23 cellular contexts compared by ENCODE assay signal in genomic region chr12:68269727-68270126, GRCh38. TPM values are rescaled to one million over a fixed set of nuclear protein-coding genes. Genes with fewer than 3 reads are reported as not detected.
DNase-seq lines count a peak whose midpoint lies in the region; ATAC-seq and TF ChIP-seq lines count a peak whose summit lies in the region.
"Had no signal": no experiment of that assay in that cellular context is flagged by ENCODE, and none has a peak within 500 bp of the region (broad histone marks: within the 10 kb centered on the region; RNA-seq: fewer than 3 reads in every experiment).

No MANE protein-coding gene starts in this region.

- CTCF ChIA-PET in activated naive CD4-positive, alpha-beta T cell treated with anti-CD3 and anti-CD28 coated beads, Interleukin-2, amount 10 ng/mL, durations not matched to agents 7 days and 5 days (lab: Charles Lee): no interaction called here
- CTCF ChIA-PET in Calu3 (lab: Charles Lee): interaction anchor here (0.7 kb wide), 1 partner anchor 775 kb away, joined by 5 read pairs; no protein-coding TSS in a partner anchor

- no peak overlapping the region for H3K27ac ChIP-seq in GM23338 (ENCODE audit: low read depth)
- H3K27ac ChIP-seq: C4-2B, RWPE1 had no signal

- peak overlapping the region; percentile 40 for H3K27ac Mint-ChIP-seq in activated naive CD4-positive, alpha-beta T cell treated with anti-CD3 and anti-CD28 coated beads, Interleukin-2, amount 10 ng/mL, durations not matched to agents 7 days and 5 days
- peak overlapping the region; percentile 85 for H3K27ac Mint-ChIP-seq in activated T-helper 1 cell treated with anti-CD3 and anti-CD28 coated beads, Interleukin-12 subunit alpha, Interleukin-12 subunit beta, Interleukin-2, Interleukin-4 antibody, amounts not matched to agents 30 ng/mL and 10 ng/mL and 1 ng/mL, durations not matched to agents 14 hours and 24 hours and 36 hours
- H3K27ac Mint-ChIP-seq in chondrocyte (ENCODE audit: unreplicated experiment) (peak overlapping the region; percentile 97), GM23338 (no peak overlapping the region), Calu3 (ENCODE audit: unreplicated experiment) (no peak overlapping the region)
- peak overlapping the region; percentile 32 for H3K27ac Mint-ChIP-seq in stimulated activated naive CD8-positive, alpha-beta T cell treated with anti-CD3 and anti-CD28 coated beads, Interleukin-15, Interleukin-2, amounts not matched to agents 100 ng/mL and 50 ng/mL, for 24 hours
- H3K27ac Mint-ChIP-seq: IgD-negative memory B cell had no signal

- no peaks in the 10 kb centered on the region for H3K4me1 ChIP-seq in GM23338 (ENCODE audit: insufficient read depth)
- H3K4me1 ChIP-seq: HAP-1 had no signal

- ATAC-seq in GM23338: no peak
- ATAC-seq: PC-3 had no signal

- H3K36me3 ChIP-seq in GM23338 (ENCODE audit: insufficient read depth): no peaks in the 10 kb centered on the region
- H3K36me3 ChIP-seq: HAP-1 had no signal

- H3K4me1 Mint-ChIP-seq in activated naive CD4-positive, alpha-beta T cell treated with anti-CD3 and anti-CD28 coated beads, Interleukin-2, amount 10 ng/mL, durations not matched to agents 7 days and 5 days: peaks cover 10% of the 10 kb centered on the region
- H3K4me1 Mint-ChIP-seq in activated T-helper 1 cell treated with anti-CD3 and anti-CD28 coated beads, Interleukin-12 subunit alpha, Interleukin-12 subunit beta, Interleukin-2, Interleukin-4 antibody, amounts not matched to agents 30 ng/mL and 10 ng/mL and 1 ng/mL, durations not matched to agents 14 hours and 24 hours and 36 hours (ENCODE audit: low read depth): peaks cover 56% of the 10 kb centered on the region
- H3K4me1 Mint-ChIP-seq in chondrocyte (ENCODE audit: low read depth) (peaks cover 63% of the 10 kb centered on the region), GM23338 (no peaks in the 10 kb centered on the region), Calu3 (ENCODE audit: low read depth, unreplicated experiment) (no peaks in the 10 kb centered on the region)
- peaks cover 49% of the 10 kb centered on the region for H3K4me1 Mint-ChIP-seq in stimulated activated naive CD8-positive, alpha-beta T cell treated with anti-CD3 and anti-CD28 coated beads, Interleukin-15, Interleukin-2, amounts not matched to agents 100 ng/mL and 50 ng/mL, for 24 hours (ENCODE audit: low read depth)

- no peak overlapping the region for H3K4me3 ChIP-seq in GM23338
- H3K4me3 ChIP-seq: HAP-1 had no signal

- H3K4me3 Mint-ChIP-seq in activated naive CD4-positive, alpha-beta T cell treated with anti-CD3 and anti-CD28 coated beads, Interleukin-2, amount 10 ng/mL, durations not matched to agents 7 days and 5 days: no peak overlapping the region
- peak overlapping the region; percentile 6 for H3K4me3 Mint-ChIP-seq in activated T-helper 1 cell treated with anti-CD3 and anti-CD28 coated beads, Interleukin-12 subunit alpha, Interleukin-12 subunit beta, Interleukin-2, Interleukin-4 antibody, amounts not matched to agents 30 ng/mL and 10 ng/mL and 1 ng/mL, durations not matched to agents 14 hours and 24 hours and 36 hours
- H3K4me3 Mint-ChIP-seq in chondrocyte (ENCODE audit: unreplicated experiment) (no peak overlapping the region), GM23338 (no peak overlapping the region), Calu3 (ENCODE audit: low read depth, unreplicated experiment) (no peak overlapping the region)
- no peak overlapping the region for H3K4me3 Mint-ChIP-seq in stimulated activated naive CD8-positive, alpha-beta T cell treated with anti-CD3 and anti-CD28 coated beads, Interleukin-15, Interleukin-2, amounts not matched to agents 100 ng/mL and 50 ng/mL, for 24 hours

- peaks cover 10% of the 10 kb centered on the region for H3K27me3 Mint-ChIP-seq in activated naive CD4-positive, alpha-beta T cell treated with anti-CD3 and anti-CD28 coated beads, Interleukin-2, amount 10 ng/mL, durations not matched to agents 7 days and 5 days
- H3K27me3 Mint-ChIP-seq in activated T-helper 1 cell treated with anti-CD3 and anti-CD28 coated beads, Interleukin-12 subunit alpha, Interleukin-12 subunit beta, Interleukin-2, Interleukin-4 antibody, amounts not matched to agents 30 ng/mL and 10 ng/mL and 1 ng/mL, durations not matched to agents 14 hours and 24 hours and 36 hours (ENCODE audit: insufficient read depth): no peaks in the 10 kb centered on the region
- H3K27me3 Mint-ChIP-seq in chondrocyte (ENCODE audit: low read depth) (no peaks in the 10 kb centered on the region), GM23338 (ENCODE audit: insufficient read depth, low read depth, poor library complexity) (no peaks in the 10 kb centered on the region), Calu3 (ENCODE audit: unreplicated experiment) (peaks cover 35% of the 10 kb centered on the region)
- peaks cover 22% of the 10 kb centered on the region for H3K27me3 Mint-ChIP-seq in stimulated activated naive CD8-positive, alpha-beta T cell treated with anti-CD3 and anti-CD28 coated beads, Interleukin-15, Interleukin-2, amounts not matched to agents 100 ng/mL and 50 ng/mL, for 24 hours
- H3K27me3 Mint-ChIP-seq: IgD-negative memory B cell had no signal

- no peaks in the 10 kb centered on the region for H3K9me3 Mint-ChIP-seq in activated naive CD4-positive, alpha-beta T cell treated with anti-CD3 and anti-CD28 coated beads, Interleukin-2, amount 10 ng/mL, durations not matched to agents 7 days and 5 days
- peaks cover 3% of the 10 kb centered on the region for H3K9me3 Mint-ChIP-seq in activated T-helper 1 cell treated with anti-CD3 and anti-CD28 coated beads, Interleukin-12 subunit alpha, Interleukin-12 subunit beta, Interleukin-2, Interleukin-4 antibody, amounts not matched to agents 30 ng/mL and 10 ng/mL and 1 ng/mL, durations not matched to agents 14 hours and 24 hours and 36 hours
- H3K9me3 Mint-ChIP-seq in chondrocyte (ENCODE audit: low read depth) (no peaks in the 10 kb centered on the region), GM23338 (no peaks in the 10 kb centered on the region), Calu3 (ENCODE audit: low read depth, unreplicated experiment) (no peaks in the 10 kb centered on the region)
- no peaks in the 10 kb centered on the region for H3K9me3 Mint-ChIP-seq in stimulated activated naive CD8-positive, alpha-beta T cell treated with anti-CD3 and anti-CD28 coated beads, Interleukin-15, Interleukin-2, amounts not matched to agents 100 ng/mL and 50 ng/mL, for 24 hours

- no TSS peak for BruUV-seq in Calu3 (replicated peaks; lab: Mats Ljungman, UMichigan)

- no peaks in the 10 kb centered on the region for H4K20me1 ChIP-seq in GM23338 (replicated peaks; ENCODE audit: insufficient read depth)

- no peak for DNase-seq in activated naive CD4-positive, alpha-beta T cell treated with anti-CD3 and anti-CD28 coated beads, Interleukin-2, amount 10 ng/mL, durations not matched to agents 7 days and 5 days
- no peak for DNase-seq in activated naive CD4-positive, alpha-beta T cell treated with Interleukin-2 at 50 U/mL for 16 hours
- no peak for DNase-seq in activated T-helper 1 cell treated with anti-CD3 and anti-CD28 coated beads, Interleukin-12 subunit alpha, Interleukin-12 subunit beta, Interleukin-2, Interleukin-4 antibody, amounts not matched to agents 30 ng/mL and 10 ng/mL and 1 ng/mL, durations not matched to agents 14 hours and 24 hours and 36 hours (ENCODE audit: low spot score)
- DNase-seq in chondrocyte (ENCODE audit: low spot score) (no peak), GM23338 (ENCODE audit: low spot score) (no peak), Calu3 (no peak)
- DNase-seq: ACHN, AML-193, DMS 273 treated with DMSO at 0.1 percent for 48 hours, Karpas-422, MM.1S, NCI-H1092, NCI-H1436 treated with DMSO at 0.1 percent for 48 hours, NCI-H2029 treated with DMSO at 0.1 percent for 48 hours, NCI-H2171, NCI-H526, PC-3, SIG-M5 had no signal

- intact Hi-C loops in activated T-helper 1 cell treated with anti-CD3 and anti-CD28 coated beads, Interleukin-12 subunit alpha, Interleukin-12 subunit beta, Interleukin-2, Interleukin-4 antibody, amounts not matched to agents 30 ng/mL and 10 ng/mL and 1 ng/mL, durations not matched to agents 14 hours and 24 hours and 36 hours (cut with micrococcal nuclease): loop anchor here (2.0 to 10.0 kb wide), 2 partner anchors 149 to 575 kb away; no protein-coding TSS in a partner anchor
- intact Hi-C loops in Calu3 (cut with micrococcal nuclease; ENCODE audit: unreplicated experiment): no loop called here

- no peak for TF ChIP-seq CTCF in chondrocyte (IDR thresholded peaks at IDR 0.05)
- no peak for TF ChIP-seq CTCF in GM23338 (conservative IDR thresholded peaks at IDR 0.05; ENCODE audit: low read depth in 2 of 2)
- no peak for TF ChIP-seq CTCF in Calu3 (IDR thresholded peaks at IDR 0.05; ENCODE audit: unreplicated experiment)

- H3F3A ChIP-seq in GM23338 (replicated peaks; ENCODE audit: low read depth): no peaks in the 10 kb centered on the region

- H3K4me2 ChIP-seq in GM23338: no peak overlapping the region

- H3K27me3 ChIP-seq in GM23338 (ENCODE audit: insufficient read depth): no peaks in the 10 kb centered on the region

- H3K79me2 ChIP-seq in GM23338 (replicated peaks; ENCODE audit: insufficient read depth): no peaks in the 10 kb centered on the region

- H3K9me2 ChIP-seq in GM23338 (ENCODE audit: insufficient read depth): peaks cover 6% of the 10 kb centered on the region

- no peak overlapping the region for H2AFZ ChIP-seq in GM23338

- H3K36me3 Mint-ChIP-seq in activated naive CD4-positive, alpha-beta T cell treated with anti-CD3 and anti-CD28 coated beads, Interleukin-2, amount 10 ng/mL, durations not matched to agents 7 days and 5 days: no peaks in the 10 kb centered on the region
- peaks cover 11% of the 10 kb centered on the region for H3K36me3 Mint-ChIP-seq in activated T-helper 1 cell treated with anti-CD3 and anti-CD28 coated beads, Interleukin-12 subunit alpha, Interleukin-12 subunit beta, Interleukin-2, Interleukin-4 antibody, amounts not matched to agents 30 ng/mL and 10 ng/mL and 1 ng/mL, durations not matched to agents 14 hours and 24 hours and 36 hours (ENCODE audit: low read depth)
- no peaks in the 10 kb centered on the region for H3K36me3 Mint-ChIP-seq in chondrocyte (ENCODE audit: low read depth)
- H3K36me3 Mint-ChIP-seq in stimulated activated naive CD8-positive, alpha-beta T cell treated with anti-CD3 and anti-CD28 coated beads, Interleukin-15, Interleukin-2, amounts not matched to agents 100 ng/mL and 50 ng/mL, for 24 hours (ENCODE audit: low read depth): no peaks in the 10 kb centered on the region
- no peaks in the 10 kb centered on the region for H3K36me3 Mint-ChIP-seq in GM23338 (ENCODE audit: low read depth)
- no peaks in the 10 kb centered on the region for H3K36me3 Mint-ChIP-seq in Calu3 (ENCODE audit: insufficient read depth, unreplicated experiment)

RNA-seq across cellular contexts. Expression of gene IL22, which starts 16.3 kb away (rescaled TPM):
- 3.4 TPM in 2 replicates for total RNA-seq in activated T-helper 1 cell treated with anti-CD3 and anti-CD28 coated beads, Interleukin-12 subunit alpha, Interleukin-12 subunit beta, Interleukin-2, Interleukin-4 antibody, amounts not matched to agents 30 ng/mL and 10 ng/mL and 1 ng/mL, durations not matched to agents 14 hours and 24 hours and 36 hours
- total RNA-seq in chondrocyte: not detected in 3 replicates
- total RNA-seq in GM23338 (2014; rRNA removed; shearing (Covaris generic)): not detected in 2 replicates
- not detected in 2 replicates for polyA plus RNA-seq in GM23338 (2016; fragmentation: Nextera tagmentation; extraction: Ambion mirVana)
- not detected in 2 replicates for total RNA-seq in Calu3 (2022)
- total RNA-seq: PC-3 had no signal
- polyA plus RNA-seq: IgD-negative memory B cell had no signal

RNA-seq across cellular contexts. Expression of gene IL26, which starts 44.1 kb away (rescaled TPM):
- total RNA-seq in activated T-helper 1 cell treated with anti-CD3 and anti-CD28 coated beads, Interleukin-12 subunit alpha, Interleukin-12 subunit beta, Interleukin-2, Interleukin-4 antibody, amounts not matched to agents 30 ng/mL and 10 ng/mL and 1 ng/mL, durations not matched to agents 14 hours and 24 hours and 36 hours: 6.9 and 8.1 TPM in 2 replicates
- 0.67 to 2.5 TPM in 2 of 3 replicates, not detected in the other for total RNA-seq in chondrocyte
- total RNA-seq in GM23338 (2014; rRNA removed; shearing (Covaris generic)): not detected in 2 replicates
- polyA plus RNA-seq in GM23338 (2016; fragmentation: Nextera tagmentation; extraction: Ambion mirVana): not detected in 2 replicates
- not detected in 2 replicates for total RNA-seq in Calu3 (2022)
- total RNA-seq: PC-3 had no signal
- polyA plus RNA-seq: IgD-negative memory B cell had no signal

Comparison
In these comparisons a context has a peak if more than half of its experiments do, and no peak if none do; other contexts are left out.
1. H3K27ac Mint-ChIP-seq: peak in activated naive CD4-positive, alpha-beta T cell treated with anti-CD3 and anti-CD28 coated beads, Interleukin-2, amount 10 ng/mL, durations not matched to agents 7 days and 5 days (single experiment), activated T-helper 1 cell treated with anti-CD3 and anti-CD28 coated beads, Interleukin-12 subunit alpha, Interleukin-12 subunit beta, Interleukin-2, Interleukin-4 antibody, amounts not matched to agents 30 ng/mL and 10 ng/mL and 1 ng/mL, durations not matched to agents 14 hours and 24 hours and 36 hours (single experiment), chondrocyte (single experiment) and stimulated activated naive CD8-positive, alpha-beta T cell treated with anti-CD3 and anti-CD28 coated beads, Interleukin-15, Interleukin-2, amounts not matched to agents 100 ng/mL and 50 ng/mL, for 24 hours (single experiment); none in GM23338 (single experiment) and Calu3 (single experiment).